20 cellular contexts compared by ENCODE assay signal in genomic region chr12:17875230-17875629, GRCh38.
DNase-seq lines count a peak whose midpoint lies in the region; ATAC-seq, FAIRE-seq and TF ChIP-seq lines count a peak whose summit lies in the region.
"Had no signal": no experiment of that assay in that cellular context is flagged by ENCODE, and none has a peak within 500 bp of the region (broad histone marks: within the 10 kb centered on the region; RNA-seq: fewer than 3 reads in every experiment).

No MANE protein-coding gene starts in this region.

- H4K20me1 ChIP-seq in mammary epithelial cell (ENCODE audit: insufficient read depth, low read length): no peaks in the 10 kb centered on the region

- H3K79me2 ChIP-seq in mammary epithelial cell (ENCODE audit: insufficient read depth, low read length): no peaks in the 10 kb centered on the region

- TF ChIP-seq CTCF in A549 (IDR thresholded peaks at IDR 0.05): no peak
- TF ChIP-seq CTCF in mammary epithelial cell (conservative IDR thresholded peaks at IDR 0.05 in 1 of 2, IDR thresholded peaks at IDR 0.05 in 1 of 2; ENCODE audit: extremely low read depth in 1 of 2, insufficient read depth in 1 of 2, low read depth in 1 of 2, low read length in 2 of 2): peak; percentile 33 to 47
- TF ChIP-seq CTCF in neural crest cell (conservative IDR thresholded peaks at IDR 0.05): peak; percentile 51
- TF ChIP-seq CTCF in body of pancreas (IDR thresholded peaks at IDR 0.05): no peak

- H3K4me1 Mint-ChIP-seq in neural crest cell: no peaks in the 10 kb centered on the region
- H3K4me1 Mint-ChIP-seq in activated T-helper 17 cell treated with anti-CD3 and anti-CD28 coated beads, Interleukin-2, amount 50 U/mL, for 72 hours: no peaks in the 10 kb centered on the region
- no peaks in the 10 kb centered on the region for H3K4me1 Mint-ChIP-seq in activated T-cell treated with anti-CD3 and anti-CD28 coated beads, Interleukin-2, amount 50 U/mL, for 4 hours (ENCODE audit: low read depth)

- H3K4me3 Mint-ChIP-seq in neural crest cell: no peak overlapping the region
- H3K4me3 Mint-ChIP-seq in activated T-helper 17 cell treated with anti-CD3 and anti-CD28 coated beads, Interleukin-2, amount 50 U/mL, for 72 hours: no peak overlapping the region
- H3K4me3 Mint-ChIP-seq in activated T-cell treated with anti-CD3 and anti-CD28 coated beads, Interleukin-2, amount 50 U/mL, for 4 hours: no peak overlapping the region
- H3K4me3 Mint-ChIP-seq: CD4-positive, alpha-beta T cell; HFFc6 had no signal

- H3K4me1 ChIP-seq in A549 (no peaks in the 10 kb centered on the region), mammary epithelial cell (ENCODE audit: insufficient read depth, low read length) (no peaks in the 10 kb centered on the region), body of pancreas (no peaks in the 10 kb centered on the region)
- H3K4me1 ChIP-seq: Caco-2 had no signal

- no peaks in the 10 kb centered on the region for H3K27me3 Mint-ChIP-seq in neural crest cell (ENCODE audit: low read depth)
- no peaks in the 10 kb centered on the region for H3K27me3 Mint-ChIP-seq in activated T-helper 17 cell treated with anti-CD3 and anti-CD28 coated beads, Interleukin-2, amount 50 U/mL, for 72 hours
- H3K27me3 Mint-ChIP-seq in activated T-cell treated with anti-CD3 and anti-CD28 coated beads, Interleukin-2, amount 50 U/mL, for 4 hours (ENCODE audit: low read depth): no peaks in the 10 kb centered on the region
- H3K27me3 Mint-ChIP-seq: CD4-positive, alpha-beta T cell had no signal

- no peaks in the 10 kb centered on the region for H3K27me3 ChIP-seq in mammary epithelial cell (ENCODE audit: insufficient read depth, low read length)
- H3K27me3 ChIP-seq in body of pancreas: no peaks in the 10 kb centered on the region

- TF ChIP-seq RAD21 in A549 (conservative IDR thresholded peaks at IDR 0.05 in 1 of 2, IDR thresholded peaks at IDR 0.05 in 1 of 2): peak in 1 of 2 experiments; percentile 17; a peak in 1 of 5 replicates

- DNase-seq in A549 (ENCODE audit: low read depth in 1 of 2, low spot score in 1 of 2) (peak; percentile 1 to 7), DMS53 treated with DMSO at 0.1 percent for 48 hours (lab: John Stamatoyannopoulos, UW; ENCODE audit: unreplicated experiment) (peak; percentile 4), mammary epithelial cell (no peak), neural crest cell (ENCODE audit: low read depth, low spot score) (no peak), body of pancreas (no peak)
- no peak for DNase-seq in activated T-cell treated with anti-CD3 and anti-CD28 coated beads, Interleukin-2, amount 50 U/mL, for 4 hours
- DNase-seq: ACHN; AML-193; Caco-2; CD4-positive, alpha-beta T cell; DMS79 treated with DMSO at 0.1 percent for 48 hours; GF-D8; GM23248; HCEC 1CT; HFFc6 had no signal

- H3K9ac ChIP-seq in mammary epithelial cell (ENCODE audit: insufficient read depth, low read length): no peak overlapping the region
- H3K9ac ChIP-seq: GM23248 had no signal

- H3K36me3 ChIP-seq in mammary epithelial cell (ENCODE audit: insufficient read depth, low read length): no peaks in the 10 kb centered on the region
- H3K36me3 ChIP-seq in body of pancreas (replicated peaks in 1 of 2; ENCODE audit: insufficient read depth in 1 of 2, low read depth in 2 of 2): no peaks in the 10 kb centered on the region

- H3K27ac Mint-ChIP-seq in neural crest cell (ENCODE audit: unreplicated experiment): no peak overlapping the region
- no peak overlapping the region for H3K27ac Mint-ChIP-seq in activated T-helper 17 cell treated with anti-CD3 and anti-CD28 coated beads, Interleukin-2, amount 50 U/mL, for 72 hours
- H3K27ac Mint-ChIP-seq: CD4-positive, alpha-beta T cell; HFFc6 had no signal

- H3K4me2 ChIP-seq in A549 (no peak overlapping the region), mammary epithelial cell (ENCODE audit: insufficient read depth, low read depth, low read length) (no peak overlapping the region)

- POLR2A ChIA-PET in A549 (lab: Yijun Ruan, JAX): no interaction called here

- dilution Hi-C loops in mammary epithelial cell (cut with HindIII; ENCODE audit: low sequenced_read_pairs): no loop called here

- TF ChIP-seq EP300 in A549 (IDR thresholded peaks at IDR 0.05): no peak

- no peak overlapping the region for H3K4me3 ChIP-seq in A549
- H3K4me3 ChIP-seq in mammary epithelial cell (replicated peaks in 1 of 3; ENCODE audit: insufficient read depth in 1 of 3, low read depth in 2 of 3, low read length in 3 of 3): no peak overlapping the region
- no peak overlapping the region for H3K4me3 ChIP-seq in body of pancreas
- H3K4me3 ChIP-seq: GM23248 had no signal

- no peak for FAIRE-seq in A549 (lab: Jason Lieb, UNC)
- FAIRE-seq: D721Med had no signal

- no peak for ATAC-seq in A549
- no peak for ATAC-seq in activated T-helper 17 cell treated with anti-CD3 and anti-CD28 coated beads, Interleukin-2, amount 50 U/mL, for 72 hours (replicated peaks)
- no peak for ATAC-seq in GM19351 (IDR thresholded peaks at IDR 0.05; ENCODE audit: unreplicated experiment)
- ATAC-seq in body of pancreas: no peak
- ATAC-seq in activated T-cell treated with anti-CD3 and anti-CD28 coated beads, Interleukin-2, amount 50 U/mL, for 4 hours: no peak

- H3K27ac ChIP-seq in A549 (no peak overlapping the region), mammary epithelial cell (ENCODE audit: insufficient read depth, low read depth, low read length) (no peak overlapping the region), body of pancreas (no peak overlapping the region)
- H3K27ac ChIP-seq: C4-2B, GM23248, HL-60 had no signal

- H3K36me3 Mint-ChIP-seq in neural crest cell (ENCODE audit: low read depth): peaks cover 2% of the 10 kb centered on the region
- no peaks in the 10 kb centered on the region for H3K36me3 Mint-ChIP-seq in activated T-helper 17 cell treated with anti-CD3 and anti-CD28 coated beads, Interleukin-2, amount 50 U/mL, for 72 hours (ENCODE audit: low read depth)
- H3K36me3 Mint-ChIP-seq in activated T-cell treated with anti-CD3 and anti-CD28 coated beads, Interleukin-2, amount 50 U/mL, for 4 hours (ENCODE audit: insufficient read depth): no peaks in the 10 kb centered on the region

- H3K9me3 ChIP-seq in A549: no peaks in the 10 kb centered on the region
- H3K9me3 ChIP-seq in mammary epithelial cell (replicated peaks; ENCODE audit: insufficient read depth, low read length): no peaks in the 10 kb centered on the region
- H3K9me3 ChIP-seq in body of pancreas: no peaks in the 10 kb centered on the region

- peaks cover 6% of the 10 kb centered on the region for H3K9me3 Mint-ChIP-seq in neural crest cell
- H3K9me3 Mint-ChIP-seq in activated T-helper 17 cell treated with anti-CD3 and anti-CD28 coated beads, Interleukin-2, amount 50 U/mL, for 72 hours: peaks cover 29% of the 10 kb centered on the region
- peaks cover 38% of the 10 kb centered on the region for H3K9me3 Mint-ChIP-seq in activated T-cell treated with anti-CD3 and anti-CD28 coated beads, Interleukin-2, amount 50 U/mL, for 4 hours

- in situ Hi-C loops in mammary epithelial cell (cut with MboI; ENCODE audit: low sequenced_read_pairs in 2 of 2): no loop called here

- TF ChIP-seq POLR2A in A549 (IDR thresholded peaks at IDR 0.05; ENCODE audit: low read length) (no peak), body of pancreas (IDR thresholded peaks at IDR 0.05) (no peak)

- intact Hi-C loops in mammary epithelial cell (cut with micrococcal nuclease): no loop called here
- intact Hi-C loops in body of pancreas (cut with DNase I): no loop called here

- BruUV-seq in mammary epithelial cell (replicated peaks; lab: Mats Ljungman, UMichigan): no TSS peak

- CTCF ChIA-PET in A549 (lab: Yijun Ruan, JAX) (interaction anchor here (0.9 kb wide), 1 partner anchor 115 kb away, joined by 3 read pairs; no protein-coding TSS in a partner anchor), mammary epithelial cell (lab: Charles Lee; ENCODE audit: low non-redundant PET) (no interaction called here)

- H2AFZ ChIP-seq in mammary epithelial cell (ENCODE audit: low read depth, low read length): no peak overlapping the region
- H2AFZ ChIP-seq: GM23248 had no signal

TF ChIP-seq in A549, 52 proteins besides CTCF, POLR2A, EP300 and RAD21:
- TF ChIP-seq, protein P1, sequence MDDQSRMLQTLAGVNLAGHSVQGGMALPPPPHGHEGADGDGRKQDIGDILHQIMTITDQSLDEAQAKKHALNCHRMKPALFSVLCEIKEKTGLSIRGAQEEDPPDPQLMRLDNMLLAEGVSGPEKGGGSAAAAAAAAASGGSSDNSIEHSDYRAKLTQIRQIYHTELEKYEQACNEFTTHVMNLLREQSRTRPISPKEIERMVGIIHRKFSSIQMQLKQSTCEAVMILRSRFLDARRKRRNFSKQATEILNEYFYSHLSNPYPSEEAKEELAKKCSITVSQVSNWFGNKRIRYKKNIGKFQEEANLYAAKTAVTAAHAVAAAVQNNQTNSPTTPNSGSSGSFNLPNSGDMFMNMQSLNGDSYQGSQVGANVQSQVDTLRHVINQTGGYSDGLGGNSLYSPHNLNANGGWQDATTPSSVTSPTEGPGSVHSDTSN (IDR thresholded peaks at IDR 0.05): no peak
- TF ChIP-seq ZC3H11A (IDR thresholded peaks at IDR 0.05) (no peak), NPAS2 (CRISPR knock-in tag; IDR thresholded peaks at IDR 0.05; ENCODE audit: borderline replicate concordance) (no peak), NR3C1 (IDR thresholded peaks at IDR 0.05) (no peak), MAFK (IDR thresholded peaks at IDR 0.05; ENCODE audit: partially characterized antibody) (no peak), HDAC2 (IDR thresholded peaks at IDR 0.05) (no peak), EHF (CRISPR knock-in tag; IDR thresholded peaks at IDR 0.05) (no peak), CBX8 (IDR thresholded peaks at IDR 0.05) (no peak)
- TF ChIP-seq, protein P2, sequence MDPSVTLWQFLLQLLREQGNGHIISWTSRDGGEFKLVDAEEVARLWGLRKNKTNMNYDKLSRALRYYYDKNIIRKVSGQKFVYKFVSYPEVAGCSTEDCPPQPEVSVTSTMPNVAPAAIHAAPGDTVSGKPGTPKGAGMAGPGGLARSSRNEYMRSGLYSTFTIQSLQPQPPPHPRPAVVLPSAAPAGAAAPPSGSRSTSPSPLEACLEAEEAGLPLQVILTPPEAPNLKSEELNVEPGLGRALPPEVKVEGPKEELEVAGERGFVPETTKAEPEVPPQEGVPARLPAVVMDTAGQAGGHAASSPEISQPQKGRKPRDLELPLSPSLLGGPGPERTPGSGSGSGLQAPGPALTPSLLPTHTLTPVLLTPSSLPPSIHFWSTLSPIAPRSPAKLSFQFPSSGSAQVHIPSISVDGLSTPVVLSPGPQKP (IDR thresholded peaks at IDR 0.05; ENCODE audit: low read depth, low read length): no peak
- TF ChIP-seq, protein P3, sequence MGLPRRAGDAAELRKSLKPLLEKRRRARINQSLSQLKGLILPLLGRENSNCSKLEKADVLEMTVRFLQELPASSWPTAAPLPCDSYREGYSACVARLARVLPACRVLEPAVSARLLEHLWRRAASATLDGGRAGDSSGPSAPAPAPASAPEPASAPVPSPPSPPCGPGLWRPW (IDR thresholded peaks at IDR 0.05): no peak

Comparison
In these comparisons a context has a peak if more than half of its experiments do, and no peak if none do; other contexts are left out.
1. DNase-seq: peak in A549 (2 of 2) and DMS53 treated with DMSO at 0.1 percent for 48 hours (single experiment); none in mammary epithelial cell (single experiment), neural crest cell (single experiment), body of pancreas (0 of 4) and activated T-cell treated with anti-CD3 and anti-CD28 coated beads, Interleukin-2, amount 50 U/mL, for 4 hours (single experiment).
2. CTCF ChIP-seq: peak in mammary epithelial cell (2 of 2) and neural crest cell (single experiment); none in A549 (single experiment) and body of pancreas (0 of 7).